Comparison of ENCODE assay signal across 10 cellular contexts in genomic region chr9:96484521-96484931, GRCh38. TPM values are rescaled to one million over a fixed set of nuclear protein-coding genes. Genes with fewer than 3 reads are reported as not detected.
DNase-seq lines count a peak whose midpoint lies in the region; ATAC-seq and TF ChIP-seq lines count a peak whose summit lies in the region.
"Had no signal": no experiment of that assay in that cellular context is flagged by ENCODE, and none has a peak within 500 bp of the region (broad histone marks: within the 10 kb centered on the region; RNA-seq: fewer than 3 reads in every experiment).

No MANE protein-coding gene starts in this region.

- peak overlapping the region; percentile 74 to 84 (median 81) for H3K27ac ChIP-seq in esophagus muscularis mucosa (replicated peaks in 1 of 4)
- H3K27ac ChIP-seq in heart left ventricle, result no peak overlapping the region
- H3K27ac ChIP-seq: body of pancreas had no signal

- ATAC-seq in GM18861 (IDR thresholded peaks at IDR 0.05; ENCODE audit: unreplicated experiment), result peak; percentile 86
- peak; percentile 86 for ATAC-seq in GM21526 (IDR thresholded peaks at IDR 0.05; ENCODE audit: low FRiP score, unreplicated experiment)
- peak; percentile 94 for ATAC-seq in HG03196 (IDR thresholded peaks at IDR 0.05; ENCODE audit: unreplicated experiment)
- ATAC-seq in heart left ventricle, result no peak
- ATAC-seq: body of pancreas had no signal

- H3K36me3 ChIP-seq in esophagus muscularis mucosa (peaks cover 11 to 44% (median 31%) of the 10 kb centered on the region in 4 donors), heart left ventricle (peaks cover 0 to 53% (median 25%) of the 10 kb centered on the region in 9 donors)

- DNase-seq in esophagus muscularis mucosa (ENCODE audit: extremely low spot score), result no peak
- DNase-seq in NCI-H146 (lab: John Stamatoyannopoulos, UW), result no peak
- DNase-seq in heart left ventricle, result no peak
- DNase-seq in GM03348 (ENCODE audit: low spot score), result no peak
- no peak for DNase-seq in KBM-7
- DNase-seq: body of pancreas, foreskin fibroblast had no signal

- H3K4me1 ChIP-seq in esophagus muscularis mucosa (peaks cover 42 to 61% (median 57%) of the 10 kb centered on the region in 4 donors), heart left ventricle (peaks cover 3 to 38% (median 28%) of the 10 kb centered on the region in 12 donors)

- in situ Hi-C loops in KBM-7 (cut with MboI; ENCODE audit: low pct_unique_long_range_greater_than_20kb, low sequenced_read_pairs), result no loop called here

- TF ChIP-seq POLR2A in esophagus muscularis mucosa (IDR thresholded peaks at IDR 0.05; ENCODE audit: low read depth) (no peak), heart left ventricle (IDR thresholded peaks at IDR 0.05) (no peak)

- intact Hi-C loops in esophagus muscularis mucosa (cut with DNase I), result no loop called here
- intact Hi-C loops in heart left ventricle (cut with DNase I), result loop anchor here in 1 of 10 donors (10.0 kb wide), 1 partner anchor 130 kb away; the partner anchor contains the start of gene CDC14B

- no peaks in the 10 kb centered on the region for H3K27me3 ChIP-seq in esophagus muscularis mucosa
- H3K27me3 ChIP-seq in heart left ventricle, result no peaks in the 10 kb centered on the region
- H3K27me3 ChIP-seq: body of pancreas had no signal

- H3K9me3 ChIP-seq in esophagus muscularis mucosa (no peaks in the 10 kb centered on the region), heart left ventricle (no peaks in the 10 kb centered on the region)
- H3K9me3 ChIP-seq: body of pancreas had no signal

- WGBS in esophagus muscularis mucosa, result 82% methylated on average over 4 of the region's 4 CpGs
- 92 to 94% (median 94%) methylated on average over 4 of the region's 4 CpGs for WGBS in heart left ventricle, 4 donors

- no peak overlapping the region for H3K4me3 ChIP-seq in esophagus muscularis mucosa
- no peak overlapping the region for H3K4me3 ChIP-seq in heart left ventricle
- H3K4me3 ChIP-seq: body of pancreas had no signal

- TF ChIP-seq EP300 in esophagus muscularis mucosa (IDR thresholded peaks at IDR 0.05), result no peak

- TF ChIP-seq CTCF in esophagus muscularis mucosa (IDR thresholded peaks at IDR 0.05) (no peak), heart left ventricle (IDR thresholded peaks at IDR 0.05) (no peak)

RNA-seq across cellular contexts. Expression of gene HABP4, which starts 34.6 kb away (rescaled TPM):
- total RNA-seq in esophagus muscularis mucosa (10 to 100 TPM; 38.4 to 97.2 (median 54.2) TPM), heart left ventricle (10 to 100 TPM; 17.8 to 35.7 (median 25.9) TPM)
- 10 to 100 TPM; 21.6 to 28.6 TPM for polyA plus RNA-seq in heart left ventricle

Comparison
In these comparisons a context has a peak if more than half of its experiments do, and no peak if none do; other contexts are left out.
1. ATAC-seq: peak in GM18861 (single experiment), GM21526 (single experiment) and HG03196 (single experiment); none in heart left ventricle (0 of 4).
2. H3K27ac ChIP-seq: peak in esophagus muscularis mucosa (4 of 4); none in heart left ventricle (0 of 12).